Comparison of ENCODE assay signal across 11 cellular contexts in genomic region chr16:1571012-1571671, GRCh38. TPM values are rescaled to one million over a fixed set of nuclear protein-coding genes. Genes with fewer than 3 reads are reported as not detected.
"Had no signal": no experiment of that assay in that cellular context is flagged by ENCODE, and none has a peak within 500 bp of the region (broad histone marks: within the 10 kb centered on the region; RNA-seq: fewer than 3 reads in every experiment).

No MANE protein-coding gene starts in this region.

- H3K4me1 ChIP-seq: HAP-1 had no signal

- H3K27ac ChIP-seq: GM23248, HL-60 had no signal

- DNase-seq: GM23248, GOT3, H7, HFFc6, IMR-90, KBM-7 had no signal

- H3K36me3 ChIP-seq: HAP-1 had no signal

- H3K9me3 ChIP-seq: HAP-1 had no signal

- H3K4me3 ChIP-seq: GM23248, HAP-1 had no signal

- ATAC-seq: HCT116 had no signal

- FAIRE-seq: HTR-8/SVneo had no signal

- H2AFZ ChIP-seq: GM23248 had no signal

RNA-seq across cellular contexts. Expression of gene TMEM204, which starts 37.7 kb away (rescaled TPM):
- total RNA-seq: H4 had no signal
